ENCODE assay signal across 26 cellular contexts in the genomic region with DNA sequence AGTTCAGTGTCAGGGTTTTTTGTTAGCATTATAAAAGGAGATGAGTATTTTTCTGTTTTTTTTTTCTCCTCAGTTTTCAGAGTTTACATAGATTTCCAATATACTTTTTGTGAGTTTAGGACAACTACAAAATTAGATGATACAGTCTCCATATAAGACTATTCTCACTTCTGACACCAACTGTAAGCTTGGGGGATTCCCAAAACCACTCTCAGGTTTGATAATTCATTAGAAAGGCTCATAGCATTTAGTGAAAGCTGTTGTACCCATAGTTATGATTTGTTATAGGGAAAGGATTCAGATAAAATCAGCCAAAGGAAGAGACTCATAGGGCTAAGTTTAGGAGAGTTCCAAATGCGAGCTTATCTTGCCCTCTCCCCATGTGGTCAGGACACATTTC. TPM values are rescaled to one million over a fixed set of nuclear protein-coding genes. Genes with fewer than 3 reads are reported as not detected.
DNase-seq lines count a peak whose midpoint lies in the region; ATAC-seq, FAIRE-seq and TF ChIP-seq lines count a peak whose summit lies in the region.
"Had no signal": no experiment of that assay in that cellular context is flagged by ENCODE, and none has a peak within 500 bp of the region (broad histone marks: within the 10 kb centered on the region; RNA-seq: fewer than 3 reads in every experiment).

No MANE protein-coding gene starts in this region.

- 79% methylated on average over 1 of the region's 1 CpG for WGBS in GM12878 (ENCODE audit: insufficient coverage, insufficient replicate concordance, low lambda C conversion rate, missing lambda C conversion rate)

- H2AFZ ChIP-seq in GM12878 (ENCODE audit: control insufficient read depth, low read depth, low read length) = no peak overlapping the region

- TF ChIP-seq CTCF in GM12878 (IDR thresholded peaks at IDR 0.05 in 2 of 3, conservative IDR thresholded peaks at IDR 0.05 in 1 of 3; ENCODE audit: control insufficient read depth in 2 of 3, extremely low read depth in 1 of 3, insufficient read depth in 1 of 3, low read depth in 3 of 3, low read length in 3 of 3) (no peak), lower lobe of right lung (IDR thresholded peaks at IDR 0.05) (no peak)

- no peaks in the 10 kb centered on the region for H3K27me3 Mint-ChIP-seq in activated naive CD8-positive, alpha-beta T cell
- H3K27me3 Mint-ChIP-seq in activated naive CD8-positive, alpha-beta T cell treated with anti-CD3 and anti-CD28 coated beads, Interleukin-2, amount 50 U/mL, for 24 hours = no peaks in the 10 kb centered on the region
- H3K27me3 Mint-ChIP-seq in stimulated activated naive B cell treated with anti-CD40 and anti-IgM and Interleukin-4, amounts not matched to agents 10 μg/mL and 1 μg/mL and 100 μg/mL, for 72 hours = no peaks in the 10 kb centered on the region
- H3K27me3 Mint-ChIP-seq: B cell had no signal

- H3K9me3 ChIP-seq in GM12878 (replicated peaks; ENCODE audit: control insufficient read depth, insufficient read depth, low read length) (peaks cover 5% of the 10 kb centered on the region; the same call in 2 of the 3 replicates), lower lobe of right lung (no peaks in the 10 kb centered on the region)
- H3K9me3 ChIP-seq: Caco-2, MG63, Peyer's patch had no signal

- SMC1A ChIA-PET in GM12878 (lab: Charles Lee; ENCODE audit: uncharacterized antibody, unreplicated experiment) = interaction anchor here (1.0 to 1.5 kb wide), 4 partner anchors 10 to 24 kb away, joined by 3 to 5 read pairs (median 3); a partner anchor contains a TSS

- no peak overlapping the region for H3K4me3 Mint-ChIP-seq in activated naive CD8-positive, alpha-beta T cell
- no peak overlapping the region for H3K4me3 Mint-ChIP-seq in activated naive CD8-positive, alpha-beta T cell treated with anti-CD3 and anti-CD28 coated beads, Interleukin-2, amount 50 U/mL, for 24 hours
- H3K4me3 Mint-ChIP-seq in stimulated activated naive B cell treated with anti-CD40 and anti-IgM and Interleukin-4, amounts not matched to agents 10 μg/mL and 1 μg/mL and 100 μg/mL, for 72 hours = no peak overlapping the region
- H3K4me3 Mint-ChIP-seq: B cell, CD14-positive monocyte had no signal

- POLR2A ChIA-PET in GM12878 (lab: Charles Lee) = no interaction called here

- peaks cover 39% of the 10 kb centered on the region for H3K79me2 ChIP-seq in GM12878 (ENCODE audit: control insufficient read depth, insufficient read depth, low read length)

- peaks cover 31% of the 10 kb centered on the region for H3K4me1 Mint-ChIP-seq in activated naive CD8-positive, alpha-beta T cell (ENCODE audit: low read depth)
- peaks cover 14% of the 10 kb centered on the region for H3K4me1 Mint-ChIP-seq in activated naive CD8-positive, alpha-beta T cell treated with anti-CD3 and anti-CD28 coated beads, Interleukin-2, amount 50 U/mL, for 24 hours
- H3K4me1 Mint-ChIP-seq in stimulated activated naive B cell treated with anti-CD40 and anti-IgM and Interleukin-4, amounts not matched to agents 10 μg/mL and 1 μg/mL and 100 μg/mL, for 72 hours = peaks cover 15 to 22% of the 10 kb centered on the region in 2 donors
- H3K4me1 Mint-ChIP-seq: CD14-positive monocyte had no signal

- H3K4me3 ChIP-seq in GM12878 (no peak overlapping the region), lower lobe of right lung (no peak overlapping the region)
- H3K4me3 ChIP-seq: MG63, Peyer's patch had no signal

- peak overlapping the region; percentile 55 for H3K27ac Mint-ChIP-seq in activated naive CD8-positive, alpha-beta T cell
- H3K27ac Mint-ChIP-seq in activated naive CD8-positive, alpha-beta T cell treated with anti-CD3 and anti-CD28 coated beads, Interleukin-2, amount 50 U/mL, for 24 hours = no peak overlapping the region
- H3K27ac Mint-ChIP-seq in stimulated activated naive B cell treated with anti-CD40 and anti-IgM and Interleukin-4, amounts not matched to agents 10 μg/mL and 1 μg/mL and 100 μg/mL, for 72 hours = no peak overlapping the region
- H3K27ac Mint-ChIP-seq: B cell had no signal

- H3K9ac ChIP-seq in GM12878 (ENCODE audit: control insufficient read depth, insufficient read depth, low read length) = no peak overlapping the region

- H3K4me2 ChIP-seq in GM12878 (ENCODE audit: control insufficient read depth, insufficient read depth) = peak overlapping the region; percentile 24; the same call in 1 of the 2 replicates

- no peak for DNase-seq in activated naive CD8-positive, alpha-beta T cell treated with anti-CD3 and anti-CD28 coated beads, Interleukin-2, amount 50 U/mL, for 24 hours
- DNase-seq in GM12878 (ENCODE audit: low read depth, low spot score) = no peak
- no peak for DNase-seq in stimulated activated naive B cell treated with anti-CD40 and anti-IgM and Interleukin-4, amounts not matched to agents 10 μg/mL and 1 μg/mL and 100 μg/mL, for 72 hours
- no peak for DNase-seq in AML-193 (lab: John Stamatoyannopoulos, UW)
- DNase-seq in lower lobe of right lung = no peak
- DNase-seq in posterior cingulate gyrus = no peak
- DNase-seq: Caco-2, DMS 273 treated with DMSO at 0.1 percent for 48 hours, DND-41, MG63, NCI-H1417, NCI-H1694 treated with DMSO at 0.1 percent for 48 hours, NCI-H2081 treated with DMSO at 0.1 percent for 48 hours, NCI-H2171 treated with DMSO at 0.1 percent for 48 hours, NCI-H524 treated with DMSO at 0.1 percent for 48 hours, NCI-H82, Peyer's patch had no signal

- H3K36me3 ChIP-seq in GM12878 (ENCODE audit: control insufficient read depth in 2 of 2, insufficient read depth in 2 of 2, low read length in 1 of 2) = peaks cover 6 to 10% of the 10 kb centered on the region in 2 experiments
- peaks cover 37% of the 10 kb centered on the region for H3K36me3 ChIP-seq in lower lobe of right lung

- no peaks in the 10 kb centered on the region for H4K20me1 ChIP-seq in GM12878 (ENCODE audit: control insufficient read depth, insufficient read depth)

- H3K36me3 Mint-ChIP-seq in activated naive CD8-positive, alpha-beta T cell = peaks cover 16% of the 10 kb centered on the region
- H3K36me3 Mint-ChIP-seq in activated naive CD8-positive, alpha-beta T cell treated with anti-CD3 and anti-CD28 coated beads, Interleukin-2, amount 50 U/mL, for 24 hours (ENCODE audit: low read depth) = peaks cover 50% of the 10 kb centered on the region
- H3K36me3 Mint-ChIP-seq in stimulated activated naive B cell treated with anti-CD40 and anti-IgM and Interleukin-4, amounts not matched to agents 10 μg/mL and 1 μg/mL and 100 μg/mL, for 72 hours = peaks cover 26 to 39% of the 10 kb centered on the region in 2 donors

- H3K9me3 Mint-ChIP-seq in activated naive CD8-positive, alpha-beta T cell (ENCODE audit: low read depth) = no peaks in the 10 kb centered on the region
- H3K9me3 Mint-ChIP-seq in activated naive CD8-positive, alpha-beta T cell treated with anti-CD3 and anti-CD28 coated beads, Interleukin-2, amount 50 U/mL, for 24 hours = peaks cover 4% of the 10 kb centered on the region
- peaks cover 4 to 5% of the 10 kb centered on the region in 2 donors for H3K9me3 Mint-ChIP-seq in stimulated activated naive B cell treated with anti-CD40 and anti-IgM and Interleukin-4, amounts not matched to agents 10 μg/mL and 1 μg/mL and 100 μg/mL, for 72 hours

- in situ Hi-C loops in GM12878 (cut with MboI) = no loop called here

- CTCF ChIA-PET in GM12878 (lab: Yijun Ruan, JAX) = interaction anchor here (0.6 to 2.4 kb wide), 3 partner anchors 24 to 171 kb away, joined by 3 to 9 read pairs (median 8); a partner anchor contains a TSS

- FAIRE-seq in GM12878 (lab: Jason Lieb, UNC) = no peak
- FAIRE-seq: A204.1, GM12891, GM18507, GM19239, H54 had no signal

- RAD21 ChIA-PET in GM12878 (lab: Charles Lee; ENCODE audit: unreplicated experiment) = interaction anchor here (1.1 kb wide), 1 partner anchor 63 kb away, joined by 4 read pairs; no protein-coding TSS in a partner anchor

- H3K27ac ChIP-seq in GM12878 (ENCODE audit: control insufficient read depth, insufficient read depth) (no peak overlapping the region), lower lobe of right lung (no peak overlapping the region)
- H3K27ac ChIP-seq: Peyer's patch had no signal

- H3K4me1 ChIP-seq in GM12878 (ENCODE audit: control insufficient read depth, insufficient read depth, low read length) = no peaks in the 10 kb centered on the region; the same call in 1 of the 2 replicates
- H3K4me1 ChIP-seq in lower lobe of right lung = no peaks in the 10 kb centered on the region
- H3K4me1 ChIP-seq: Caco-2, Peyer's patch had no signal

- H3K27me3 ChIP-seq in GM12878 (replicated peaks in 1 of 2; ENCODE audit: control insufficient read depth in 2 of 2, insufficient read depth in 2 of 2, low read length in 1 of 2) (no peaks in the 10 kb centered on the region), lower lobe of right lung (ENCODE audit: low read depth) (no peaks in the 10 kb centered on the region)
- H3K27me3 ChIP-seq: MG63, Peyer's patch had no signal

- no peak for TF ChIP-seq POLR2A in GM12878 (IDR thresholded peaks at IDR 0.05; ENCODE audit: low read depth, low read length)

- no peak for TF ChIP-seq EP300 in GM12878 (IDR thresholded peaks at IDR 0.05; ENCODE audit: borderline replicate concordance in 1 of 2, control insufficient read depth in 1 of 2, low read depth in 2 of 2, low read length in 2 of 2)

- intact Hi-C loops in GM12878 (cut with micrococcal nuclease; ENCODE audit: unreplicated experiment) (no loop called here), lower lobe of right lung (cut with DNase I) (no loop called here), posterior cingulate gyrus (cut with DNase I) (no loop called here)

- no TSS peak for BruUV-seq in GM12878 (replicated peaks; lab: Mats Ljungman, UMichigan)

- no peak for ATAC-seq in activated naive CD8-positive, alpha-beta T cell treated with anti-CD3 and anti-CD28 coated beads, Interleukin-2, amount 50 U/mL, for 24 hours
- ATAC-seq in HG02610 (IDR thresholded peaks at IDR 0.05; ENCODE audit: unreplicated experiment) (peak; percentile 51), GM12878 (peak; percentile 63), lower lobe of right lung (no peak)
- ATAC-seq in stimulated activated naive B cell treated with anti-CD40 and anti-IgM and Interleukin-4, amounts not matched to agents 10 μg/mL and 1 μg/mL and 100 μg/mL, for 72 hours (replicated peaks) = peak; percentile 39 to 53

- TF ChIP-seq RAD21 in GM12878 (IDR thresholded peaks at IDR 0.05; ENCODE audit: insufficient read depth, low read depth, low read length) = no peak

RNA-seq across cellular contexts. Expression of a gene that starts 24.1 kb away (rescaled TPM):
- 74.2 and 81.6 TPM in 2 replicates for total RNA-seq in GM12878 (2013; cell fraction: nucleolus; rRNA removed)
- total RNA-seq in GM12878 (2014; rRNA removed) (16.8 and 18.2 TPM in 2 replicates), GM12878 (2014; rRNA removed; fragmentation: Illumina TruSeq; extraction: Trizol) (25.1 and 25.2 TPM in 2 replicates), GM12878 (2021) (31.0 and 33.4 TPM in 2 replicates), lower lobe of right lung (29.7 TPM)
- polyA plus RNA-seq in GM12878 (2011; ENCODE audit: low read depth) = 2.9 TPM
- polyA plus RNA-seq in GM12878 (2011; rRNA removed) (17.9 and 37.3 TPM in 2 replicates), GM12878 (2014; fragmentation: Illumina TruSeq; extraction: Trizol) (18.6 and 28.9 TPM in 2 replicates), GM12878 (2014; fragmentation: Nextera tagmentation; extraction: Ambion mirVana) (10 to 100 TPM in 1 of 2 experiments, 1 to 10 TPM in 1; 9.1 to 11.8 TPM), GM12878 (2014; rRNA removed) (10.4 and 12.4 TPM in 2 replicates), GM12878 (2016; fragmentation: Nextera tagmentation; extraction: Ambion mirVana) (10 to 100 TPM; 28.5 to 37.6 TPM)
- 12.9 and 15.8 TPM in 2 replicates for polyA plus RNA-seq in GM12878 (2011; cell fraction: cytosol; rRNA removed)
- polyA plus RNA-seq in GM12878 (2011; cell fraction: nucleus; rRNA removed) = 13.2 and 15.7 TPM in 2 replicates
- 8.3 and 8.8 TPM in 2 replicates for polyA plus RNA-seq in GM12878 (2012)
- polyA minus RNA-seq in GM12878 (2011; rRNA and poly(A)+ RNA removed) = 19.5 and 31.4 TPM in 2 replicates
- polyA minus RNA-seq in GM12878 (2011; cell fraction: cytosol; rRNA and poly(A)+ RNA removed) = 16.3 and 20.3 TPM in 2 replicates
- polyA minus RNA-seq in GM12878 (2011; cell fraction: nucleus; rRNA and poly(A)+ RNA removed) = 36.4 and 68.5 TPM in 2 replicates

Comparison
In these comparisons a context has a peak if more than half of its experiments do, and no peak if none do; other contexts are left out.
1. ATAC-seq: peak in HG02610 (single experiment), GM12878 (single experiment) and stimulated activated naive B cell treated with anti-CD40 and anti-IgM and Interleukin-4, amounts not matched to agents 10 μg/mL and 1 μg/mL and 100 μg/mL, for 72 hours (2 of 2); none in activated naive CD8-positive, alpha-beta T cell treated with anti-CD3 and anti-CD28 coated beads, Interleukin-2, amount 50 U/mL, for 24 hours (single experiment) and lower lobe of right lung (0 of 2).